8 cellular contexts compared by ENCODE assay signal in genomic region chr14:68248481-68249255, GRCh38.
A peak's percentile ranks its signal among the peaks of the same experiment; 100 is the strongest.
DNase-seq lines count a peak whose midpoint lies in the region; ATAC-seq, FAIRE-seq and TF ChIP-seq lines count a peak whose summit lies in the region.

No MANE protein-coding gene starts in this region.

- FAIRE-seq in RCC 7860 (lab: Jason Lieb, UNC): peak; percentile 76

- H3K4me3 ChIP-seq in tibial nerve: no peak overlapping the region

- peaks cover 3 to 8% of the 10 kb centered on the region in 2 donors for H3K4me1 Mint-ChIP-seq in effector memory CD8-positive, alpha-beta T cell (ENCODE audit: low read depth in 2 of 2)
- peaks cover 35% of the 10 kb centered on the region for H3K4me1 Mint-ChIP-seq in memory B cell

- peak overlapping the region in 3 of 4 donors; percentile 56 to 82 (median 81) for H3K27ac ChIP-seq in tibial nerve

- TF ChIP-seq EP300 in Ishikawa (IDR thresholded peaks at IDR 0.05; ENCODE audit: borderline replicate concordance): peak; percentile 57; the same call in 1 of the 2 replicates
- TF ChIP-seq EP300 in tibial nerve (IDR thresholded peaks at IDR 0.05): peak; percentile 12 to 65

- peak; percentile 43 to 83 (median 68) for TF ChIP-seq CTCF in tibial nerve (IDR thresholded peaks at IDR 0.05)

- TF ChIP-seq POLR2A in tibial nerve (IDR thresholded peaks at IDR 0.05): no peak

- H3K27me3 ChIP-seq in tibial nerve: no peaks in the 10 kb centered on the region

- ATAC-seq in activated CD4-positive, CD25-positive, alpha-beta regulatory T cell treated with anti-CD3 and anti-CD28 coated beads, Interleukin-2, amount 50 U/mL, for 24 hours: peak; percentile 61 to 73
- peak; percentile 64 for ATAC-seq in effector memory CD8-positive, alpha-beta T cell (replicated peaks)
- ATAC-seq in memory B cell (ENCODE audit: low read depth): peak; percentile 80
- no peak for ATAC-seq in GM19023 (IDR thresholded peaks at IDR 0.05; ENCODE audit: unreplicated experiment)

- no peaks in the 10 kb centered on the region for H3K36me3 Mint-ChIP-seq in effector memory CD8-positive, alpha-beta T cell (ENCODE audit: insufficient read depth)
- H3K36me3 Mint-ChIP-seq in memory B cell: no peaks in the 10 kb centered on the region

- H3K27ac Mint-ChIP-seq in effector memory CD8-positive, alpha-beta T cell: no peak overlapping the region
- peak overlapping the region; percentile 75 for H3K27ac Mint-ChIP-seq in memory B cell

- H3K9me3 Mint-ChIP-seq in effector memory CD8-positive, alpha-beta T cell: no peaks in the 10 kb centered on the region
- H3K9me3 Mint-ChIP-seq in memory B cell: no peaks in the 10 kb centered on the region

- no peaks in the 10 kb centered on the region for H3K36me3 ChIP-seq in tibial nerve

- no peaks in the 10 kb centered on the region for H3K9me3 ChIP-seq in tibial nerve

- DNase-seq in activated CD4-positive, CD25-positive, alpha-beta regulatory T cell (lab: John Stamatoyannopoulos, UW): no peak
- DNase-seq in RCC 7860 (ENCODE audit: low spot score): peak; percentile 59
- peak; percentile 3 to 18 (median 7) for DNase-seq in effector memory CD8-positive, alpha-beta T cell
- DNase-seq in memory B cell (ENCODE audit: low spot score in 2 of 2): peak; percentile 40 to 50
- DNase-seq in tibial nerve (ENCODE audit: low spot score in 2 of 2): no peak

- peaks cover 0 to 96% (median 47%) of the 10 kb centered on the region in 4 donors for H3K4me1 ChIP-seq in tibial nerve

- H3K27me3 Mint-ChIP-seq in effector memory CD8-positive, alpha-beta T cell: no peaks in the 10 kb centered on the region
- H3K27me3 Mint-ChIP-seq in memory B cell: no peaks in the 10 kb centered on the region

- H3K4me3 Mint-ChIP-seq in effector memory CD8-positive, alpha-beta T cell: no peak overlapping the region
- H3K4me3 Mint-ChIP-seq in memory B cell: no peak overlapping the region

- peak; percentile 86 for TF ChIP-seq RAD21 in Ishikawa (IDR thresholded peaks at IDR 0.05; ENCODE audit: low read depth)

- 46 to 49% methylated on average over 7 of the region's 7 CpGs for WGBS in tibial nerve, 2 donors

TF ChIP-seq in Ishikawa, 13 proteins besides CTCF, POLR2A, EP300 and RAD21:
- TF ChIP-seq REST (IDR thresholded peaks at IDR 0.05; ENCODE audit: low read depth) (no peak), NFIC (IDR thresholded peaks at IDR 0.05) (0 out of 2 replicates have a peak, but pooled peaks have one; percentile 11), CREB1 (IDR thresholded peaks at IDR 0.05; ENCODE audit: low read depth) (no peak), ZBTB7A (IDR thresholded peaks at IDR 0.05; ENCODE audit: low read depth) (no peak), CEBPB (IDR thresholded peaks at IDR 0.05) (no peak), FOXM1 (IDR thresholded peaks at IDR 0.05; ENCODE audit: borderline replicate concordance, low read depth) (no peak), TEAD4 (IDR thresholded peaks at IDR 0.05) (peak; percentile 56), TAF1 (IDR thresholded peaks at IDR 0.05; ENCODE audit: low read depth) (no peak), EGR1 (IDR thresholded peaks at IDR 0.05) (no peak), YY1 (IDR thresholded peaks at IDR 0.05; ENCODE audit: low read depth) (no peak), TCF12 (IDR thresholded peaks at IDR 0.05; ENCODE audit: low read depth) (no peak)
- TF ChIP-seq, protein P1, sequence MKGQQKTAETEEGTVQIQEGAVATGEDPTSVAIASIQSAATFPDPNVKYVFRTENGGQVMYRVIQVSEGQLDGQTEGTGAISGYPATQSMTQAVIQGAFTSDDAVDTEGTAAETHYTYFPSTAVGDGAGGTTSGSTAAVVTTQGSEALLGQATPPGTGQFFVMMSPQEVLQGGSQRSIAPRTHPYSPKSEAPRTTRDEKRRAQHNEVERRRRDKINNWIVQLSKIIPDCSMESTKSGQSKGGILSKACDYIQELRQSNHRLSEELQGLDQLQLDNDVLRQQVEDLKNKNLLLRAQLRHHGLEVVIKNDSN (IDR thresholded peaks at IDR 0.05): no peak
- TF ChIP-seq, protein P2, sequence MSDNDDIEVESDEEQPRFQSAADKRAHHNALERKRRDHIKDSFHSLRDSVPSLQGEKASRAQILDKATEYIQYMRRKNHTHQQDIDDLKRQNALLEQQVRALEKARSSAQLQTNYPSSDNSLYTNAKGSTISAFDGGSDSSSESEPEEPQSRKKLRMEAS (IDR thresholded peaks at IDR 0.05): no peak; the same call in 1 of the 2 replicates
TF ChIP-seq in Ishikawa: peak in this region for 2.

Comparison
In these comparisons a context has a peak if more than half of its experiments do, and no peak if none do; other contexts are left out.
1. DNase-seq: peak in RCC 7860 (single experiment), effector memory CD8-positive, alpha-beta T cell (3 of 3) and memory B cell (2 of 2); none in activated CD4-positive, CD25-positive, alpha-beta regulatory T cell (0 of 4) and tibial nerve (0 of 2).